ENCODE assay signal across 7 cellular contexts in the genomic region with DNA sequence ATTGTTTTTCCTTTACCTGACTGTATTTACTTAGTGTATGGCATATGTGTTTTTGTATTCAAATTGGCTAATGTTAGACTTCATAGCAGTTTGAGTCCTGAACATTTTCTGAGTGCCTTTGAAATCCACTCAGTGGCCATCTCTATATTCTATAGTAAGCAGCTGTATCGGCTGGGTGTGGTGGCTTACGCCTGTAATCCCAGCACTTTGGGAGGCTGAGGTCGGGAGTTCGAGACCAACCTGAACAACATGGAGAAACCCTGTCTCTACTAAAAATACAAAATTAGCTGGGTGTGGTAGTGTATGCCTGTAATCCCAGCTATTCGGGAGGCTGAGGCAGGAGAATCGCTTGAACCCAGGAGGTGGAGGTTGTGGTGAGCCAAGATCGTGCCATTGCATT. TPM values are rescaled to one million over a fixed set of nuclear protein-coding genes. Genes with fewer than 3 reads are reported as not detected.
DNase-seq lines count a peak whose midpoint lies in the region; ATAC-seq and TF ChIP-seq lines count a peak whose summit lies in the region.
"Not testable (repeated sequence)": the region's sequence is repeated elsewhere in the genome, so short reads cannot be mapped to it uniquely, and the experiment has no call there.

No MANE protein-coding gene starts in this region.

- peaks cover 58% of the 10 kb centered on the region for H3K36me3 Mint-ChIP-seq in activated CD8-positive, alpha-beta T cell treated with anti-CD3 and anti-CD28 coated beads, Interleukin-2, amount 10 ng/mL, durations not matched to agents 7 days and 5 days (ENCODE audit: low read depth)
- H3K36me3 Mint-ChIP-seq in activated naive CD8-positive, alpha-beta T cell treated with anti-CD3 and anti-CD28 coated beads, Interleukin-2, amount 10 ng/mL, durations not matched to agents 7 days and 5 days, result peaks cover 48% of the 10 kb centered on the region
- peaks cover 18% of the 10 kb centered on the region for H3K36me3 Mint-ChIP-seq in memory B cell

- not testable (repeated sequence) for H3K27me3 Mint-ChIP-seq in activated CD8-positive, alpha-beta T cell treated with anti-CD3 and anti-CD28 coated beads, Interleukin-2, amount 10 ng/mL, durations not matched to agents 7 days and 5 days (ENCODE audit: low read depth); activated naive CD8-positive, alpha-beta T cell treated with anti-CD3 and anti-CD28 coated beads, Interleukin-2, amount 10 ng/mL, durations not matched to agents 7 days and 5 days; memory B cell

- H3K27ac ChIP-seq in DOHH2 (ENCODE audit: low read depth, low read length), result peak overlapping the region; percentile 42
- peak overlapping the region; percentile 33; the same call in 1 of the 2 replicates for H3K27ac ChIP-seq in SJSA1

- POLR2A ChIA-PET in activated CD8-positive, alpha-beta T cell treated with anti-CD3 and anti-CD28 coated beads, Interleukin-2, amount 10 ng/mL, durations not matched to agents 7 days and 5 days (lab: Charles Lee), result interaction anchor here (0.8 to 2.4 kb wide), 5 partner anchors 14 to 140 kb away, joined by 3 to 21 read pairs (median 5); no protein-coding TSS in a partner anchor
- POLR2A ChIA-PET in activated naive CD8-positive, alpha-beta T cell treated with anti-CD3 and anti-CD28 coated beads, Interleukin-2, amount 10 ng/mL, durations not matched to agents 7 days and 5 days (lab: Charles Lee), result interaction anchor here (0.8 to 8.7 kb wide), 10 partner anchors 26 to 173 kb away, joined by 3 to 252 read pairs (median 28); a partner anchor contains a TSS

- H3K9me2 ChIP-seq in DOHH2 (replicated peaks; ENCODE audit: control insufficient read depth, low read length), result not testable (repeated sequence)

- H3K9me3 ChIP-seq in DOHH2 (ENCODE audit: control insufficient read depth, insufficient read depth, low read length); SJSA1 (replicated peaks): not testable (repeated sequence)

- H3K27me3 ChIP-seq in DOHH2 (ENCODE audit: control insufficient read depth, low read length), result peaks cover 13% of the 10 kb centered on the region
- not testable (repeated sequence) for H3K27me3 ChIP-seq in SJSA1 (replicated peaks)

- peaks cover 11% of the 10 kb centered on the region for H3F3A ChIP-seq in DOHH2 (ENCODE audit: control insufficient read depth, insufficient read depth)

- H3K4me3 Mint-ChIP-seq in activated CD8-positive, alpha-beta T cell treated with anti-CD3 and anti-CD28 coated beads, Interleukin-2, amount 10 ng/mL, durations not matched to agents 7 days and 5 days, result peak overlapping the region; percentile 89
- peak overlapping the region; percentile 97 for H3K4me3 Mint-ChIP-seq in activated naive CD8-positive, alpha-beta T cell treated with anti-CD3 and anti-CD28 coated beads, Interleukin-2, amount 10 ng/mL, durations not matched to agents 7 days and 5 days
- H3K4me3 Mint-ChIP-seq in memory B cell, result peak overlapping the region; percentile 93

- not testable (repeated sequence) for ATAC-seq in activated CD8-positive, alpha-beta T cell treated with anti-CD3 and anti-CD28 coated beads, Interleukin-2, amount 10 ng/mL, durations not matched to agents 7 days and 5 days; activated naive CD8-positive, alpha-beta T cell treated with anti-CD3 and anti-CD28 coated beads, Interleukin-2, amount 10 ng/mL, durations not matched to agents 7 days and 5 days (ENCODE audit: low read depth); memory B cell (ENCODE audit: low read depth)

- not testable (repeated sequence) for TF ChIP-seq CTCF in DOHH2 (IDR thresholded peaks at IDR 0.05; ENCODE audit: low read depth, low read length, poor library complexity, severe bottlenecking)

- H3K4me3 ChIP-seq in DOHH2 (ENCODE audit: low read length), result 0 out of 2 replicates have a peak overlapping the region, but pooled peaks have one; percentile 21
- H3K4me3 ChIP-seq in SJSA1, result not testable (repeated sequence)

- peaks cover 47% of the 10 kb centered on the region for H3K4me1 ChIP-seq in DOHH2 (ENCODE audit: control insufficient read depth, low read length)
- peaks cover 66% of the 10 kb centered on the region for H3K4me1 ChIP-seq in SJSA1 (replicated peaks)

- H4K20me1 ChIP-seq in DOHH2 (ENCODE audit: control insufficient read depth, insufficient read depth, low read depth, low read length), result not testable (repeated sequence)

- H3K27ac Mint-ChIP-seq in activated CD8-positive, alpha-beta T cell treated with anti-CD3 and anti-CD28 coated beads, Interleukin-2, amount 10 ng/mL, durations not matched to agents 7 days and 5 days, result peak overlapping the region; percentile 94
- peak overlapping the region; percentile 97 for H3K27ac Mint-ChIP-seq in activated naive CD8-positive, alpha-beta T cell treated with anti-CD3 and anti-CD28 coated beads, Interleukin-2, amount 10 ng/mL, durations not matched to agents 7 days and 5 days
- H3K27ac Mint-ChIP-seq in memory B cell, result peak overlapping the region; percentile 90

- H3K4me2 ChIP-seq in DOHH2 (ENCODE audit: low read length), result peak overlapping the region; percentile 39

- CTCF ChIA-PET in activated CD8-positive, alpha-beta T cell treated with anti-CD3 and anti-CD28 coated beads, Interleukin-2, amount 10 ng/mL, durations not matched to agents 7 days and 5 days (lab: Charles Lee), result interaction anchor here (1.6 to 5.9 kb wide), 9 partner anchors 28 to 155 kb away, joined by 4 to 47 read pairs (median 18); no protein-coding TSS in a partner anchor

- H3K9me3 Mint-ChIP-seq in activated CD8-positive, alpha-beta T cell treated with anti-CD3 and anti-CD28 coated beads, Interleukin-2, amount 10 ng/mL, durations not matched to agents 7 days and 5 days (ENCODE audit: insufficient read depth); activated naive CD8-positive, alpha-beta T cell treated with anti-CD3 and anti-CD28 coated beads, Interleukin-2, amount 10 ng/mL, durations not matched to agents 7 days and 5 days; memory B cell: not testable (repeated sequence)

- not testable (repeated sequence) for H3K79me2 ChIP-seq in DOHH2 (ENCODE audit: control insufficient read depth, low read length)

- peak; percentile 41 for DNase-seq in MV-4-11 (lab: John Stamatoyannopoulos, UW)
- not testable (repeated sequence) for DNase-seq in SJSA1 (ENCODE audit: low read depth in 1 of 2, low spot score in 2 of 2); activated CD8-positive, alpha-beta T cell treated with anti-CD3 and anti-CD28 coated beads, Interleukin-2, amount 10 ng/mL, durations not matched to agents 7 days and 5 days; memory B cell (ENCODE audit: low spot score in 2 of 2)
- DNase-seq in activated naive CD8-positive, alpha-beta T cell treated with anti-CD3 and anti-CD28 coated beads, Interleukin-2, amount 10 ng/mL, durations not matched to agents 7 days and 5 days, result peak; percentile 39
- DNase-seq in stimulated activated CD4-positive, alpha-beta T cell treated with anti-CD3 and anti-CD28 coated beads, Interleukin-4, amount 100 ng/mL, for 1 hour, result peak; percentile 10

- H3K4me1 Mint-ChIP-seq in activated CD8-positive, alpha-beta T cell treated with anti-CD3 and anti-CD28 coated beads, Interleukin-2, amount 10 ng/mL, durations not matched to agents 7 days and 5 days (ENCODE audit: low read depth), result peaks cover 59% of the 10 kb centered on the region
- H3K4me1 Mint-ChIP-seq in activated naive CD8-positive, alpha-beta T cell treated with anti-CD3 and anti-CD28 coated beads, Interleukin-2, amount 10 ng/mL, durations not matched to agents 7 days and 5 days, result peaks cover 33% of the 10 kb centered on the region
- H3K4me1 Mint-ChIP-seq in memory B cell, result peaks cover 22% of the 10 kb centered on the region

- not testable (repeated sequence) for H3K36me3 ChIP-seq in DOHH2 (ENCODE audit: control insufficient read depth, low read length)
- peaks cover 40% of the 10 kb centered on the region for H3K36me3 ChIP-seq in SJSA1

RNA-seq across cellular contexts. Expression of a gene that starts 2.8 kb away (rescaled TPM):
- total RNA-seq in SJSA1 (2014; rRNA removed; shearing (Covaris generic)), result 123 and 141 TPM in 2 replicates
- 100 to 1,000 TPM; 193 to 198 TPM for total RNA-seq in activated CD8-positive, alpha-beta T cell treated with anti-CD3 and anti-CD28 coated beads, Interleukin-2, amount 10 ng/mL, durations not matched to agents 7 days and 5 days
- 100 to 1,000 TPM; 305 to 314 TPM for total RNA-seq in activated naive CD8-positive, alpha-beta T cell treated with anti-CD3 and anti-CD28 coated beads, Interleukin-2, amount 10 ng/mL, durations not matched to agents 7 days and 5 days
